In the genomic region with DNA sequence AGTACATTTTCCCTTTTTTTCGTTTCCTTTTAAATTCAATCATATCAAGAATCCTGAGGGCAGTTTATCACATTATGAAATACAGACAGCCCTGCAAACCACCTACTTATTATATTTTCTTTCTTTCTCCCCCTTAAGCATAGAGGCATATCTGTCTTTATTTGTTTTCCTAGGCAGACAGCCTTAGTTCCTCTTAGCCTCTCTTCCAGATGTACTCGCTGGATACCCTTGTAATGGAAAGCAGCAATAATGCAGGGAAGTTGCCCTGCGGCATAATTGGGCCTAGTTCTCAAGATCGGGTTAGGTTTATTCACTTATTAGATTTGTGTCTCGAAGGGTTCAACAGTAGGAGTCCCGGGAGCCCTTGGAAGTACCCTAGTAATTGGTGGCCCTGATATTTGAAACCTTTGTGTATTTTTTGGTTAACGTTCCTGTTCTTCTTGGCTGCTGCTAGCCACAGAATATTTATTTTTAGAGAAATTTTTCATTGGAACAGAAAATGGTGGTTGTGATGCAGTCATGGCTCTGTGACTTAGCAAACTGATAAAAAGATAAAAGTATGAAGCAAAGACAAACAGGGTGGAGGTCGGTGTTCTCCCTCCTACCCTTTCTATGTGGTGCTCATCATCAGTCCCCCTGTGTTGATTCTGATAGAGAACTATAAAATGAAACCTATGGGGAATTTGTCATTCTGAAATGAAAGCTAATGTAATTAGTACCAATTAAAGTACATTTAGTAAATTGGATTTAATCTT, we compare ENCODE assay signal across 10 cellular contexts. TPM values are rescaled to one million over a fixed set of nuclear protein-coding genes. Genes with fewer than 3 reads are reported as not detected.
DNase-seq lines count a peak whose midpoint lies in the region; ATAC-seq and TF ChIP-seq lines count a peak whose summit lies in the region.
"Had no signal": no experiment of that assay in that cellular context is flagged by ENCODE, and none has a peak within 500 bp of the region (broad histone marks: within the 10 kb centered on the region; RNA-seq: fewer than 3 reads in every experiment).

No MANE protein-coding gene starts in this region.

- H3K36me3 ChIP-seq in left ventricle myocardium inferior (no peaks in the 10 kb centered on the region), thoracic aorta (no peaks in the 10 kb centered on the region)

- no peaks in the 10 kb centered on the region for H3K27me3 Mint-ChIP-seq in T-helper 17 cell

- H3K27ac Mint-ChIP-seq in T-helper 17 cell: peak overlapping the region; percentile 88

- peaks cover 90% of the 10 kb centered on the region for H3K4me1 ChIP-seq in left ventricle myocardium inferior
- peaks cover 5 to 9% of the 10 kb centered on the region in 2 donors for H3K4me1 ChIP-seq in thoracic aorta (ENCODE audit: control insufficient read depth in 1 of 2, low read depth in 2 of 2)

- no peak for ATAC-seq in T-helper 17 cell
- no peak for ATAC-seq in thoracic aorta (ENCODE audit: insufficient number of reproducible peaks, low FRiP score, low read depth)

- TF ChIP-seq CTCF in left ventricle myocardium inferior (IDR thresholded peaks at IDR 0.05; ENCODE audit: borderline replicate concordance) (no peak), thoracic aorta (IDR thresholded peaks at IDR 0.05) (no peak), GM20000 (IDR thresholded peaks at IDR 0.05; ENCODE audit: extremely low read depth, missing control alignments) (no peak)

- H3K9me3 ChIP-seq in T-helper 17 cell (ENCODE audit: control insufficient read depth, low read length, poor library complexity, severe bottlenecking): no peaks in the 10 kb centered on the region
- no peaks in the 10 kb centered on the region for H3K9me3 ChIP-seq in left ventricle myocardium inferior (replicated peaks)
- no peaks in the 10 kb centered on the region for H3K9me3 ChIP-seq in thoracic aorta

- peak; percentile 7 for DNase-seq in NCI-H82 (lab: John Stamatoyannopoulos, UW)
- no peak for DNase-seq in NCI-H82 treated with DMSO at 0.1 percent for 48 hours (lab: John Stamatoyannopoulos, UW; ENCODE audit: unreplicated experiment)
- DNase-seq in T-helper 17 cell: no peak
- no peak for DNase-seq in left ventricle myocardium inferior
- no peak for DNase-seq in thoracic aorta (ENCODE audit: low spot score)
- no peak for DNase-seq in NCI-H345 (lab: John Stamatoyannopoulos, UW)
- no peak for DNase-seq in GM20000 (ENCODE audit: low spot score)
- DNase-seq in activated CD8-positive, alpha-beta memory T cell treated with anti-CD3 and anti-CD28 coated beads, Interleukin-2, amount 50 U/mL, for 4 hours: no peak
- DNase-seq: activated gamma-delta T cell; NK-92 treated with Interleukin-12 subunit alpha and Interleukin-12 subunit beta, amount 100 ng/mL, for 24 hours had no signal

- H3K4me3 ChIP-seq in left ventricle myocardium inferior: peak overlapping the region; percentile 29
- peak overlapping the region; percentile 58 for H3K4me3 ChIP-seq in thoracic aorta

- H3K27me3 ChIP-seq in left ventricle myocardium inferior (ENCODE audit: low read depth) (no peaks in the 10 kb centered on the region), thoracic aorta (replicated peaks; ENCODE audit: insufficient read depth) (no peaks in the 10 kb centered on the region)

- intact Hi-C loops in left ventricle myocardium inferior (cut with micrococcal nuclease): no loop called here

- peak overlapping the region; percentile 53 for H3K4me3 Mint-ChIP-seq in T-helper 17 cell

- peaks cover 5% of the 10 kb centered on the region for H3K36me3 Mint-ChIP-seq in T-helper 17 cell (ENCODE audit: low read depth)

- peak overlapping the region; percentile 66 for H3K27ac ChIP-seq in left ventricle myocardium inferior (replicated peaks)
- H3K27ac ChIP-seq in thoracic aorta: peak overlapping the region; percentile 41 to 45

- H3K4me1 Mint-ChIP-seq in T-helper 17 cell: peaks cover 74% of the 10 kb centered on the region

RNA-seq across cellular contexts. Expression of gene TLE4, which starts 6.4 kb away (rescaled TPM):
- total RNA-seq in T-helper 17 cell (100 to 1,000 TPM; 104 to 154 TPM), left ventricle myocardium inferior (10.3 TPM), thoracic aorta (10 to 100 TPM; 19.7 to 44.1 TPM)
